9 cellular contexts compared by ENCODE assay signal in genomic region chr1:16677552-16678423, GRCh38. TPM values are rescaled to one million over a fixed set of nuclear protein-coding genes. Genes with fewer than 3 reads are reported as not detected.
DNase-seq lines count a peak whose midpoint lies in the region; ATAC-seq and TF ChIP-seq lines count a peak whose summit lies in the region.
"Had no signal": no experiment of that assay in that cellular context is flagged by ENCODE, and none has a peak within 500 bp of the region (broad histone marks: within the 10 kb centered on the region; RNA-seq: fewer than 3 reads in every experiment).

No MANE protein-coding gene starts in this region.

- no peak overlapping the region for H3K4me3 Mint-ChIP-seq in MCF 10A (ENCODE audit: unreplicated experiment)

- no TSS peak for BruUV-seq in MCF 10A (replicated peaks; lab: Mats Ljungman, UMichigan)

- ATAC-seq in GM21576 (IDR thresholded peaks at IDR 0.05; ENCODE audit: unreplicated experiment) = no peak

- POLR2A ChIA-PET in MCF 10A (lab: Yijun Ruan, JAX) = no interaction called here

- peaks cover 16% of the 10 kb centered on the region for H3K27me3 Mint-ChIP-seq in MCF 10A (ENCODE audit: insufficient read depth, unreplicated experiment)

- no peak overlapping the region for H3K4me3 ChIP-seq in breast epithelium
- H3K4me3 ChIP-seq: adrenal gland had no signal

- H3K9me3 Mint-ChIP-seq in MCF 10A (ENCODE audit: unreplicated experiment) = no peaks in the 10 kb centered on the region

- TF ChIP-seq CTCF in MCF 10A (IDR thresholded peaks at IDR 0.05; ENCODE audit: unreplicated experiment) (no peak), breast epithelium (IDR thresholded peaks at IDR 0.05) (no peak)

- DNase-seq in MCF 10A (ENCODE audit: unreplicated experiment) = peak; percentile 66
- DNase-seq in breast epithelium (ENCODE audit: low spot score in 2 of 2) = no peak
- peak; percentile 92 for DNase-seq in MV-4-11 (lab: John Stamatoyannopoulos, UW)
- peak; percentile 89 for DNase-seq in activated CD8-positive, alpha-beta memory T cell treated with anti-CD3 and anti-CD28 coated beads, Interleukin-2, amount 50 U/mL, for 48 hours
- peak; percentile 35 for DNase-seq in glomerular visceral epithelial cell (ENCODE audit: extremely low spot score)
- DNase-seq in stimulated activated CD4-positive, alpha-beta T cell treated with anti-CD3 and anti-CD28 coated beads, Interleukin-2, amount 100 ng/mL, for 48 hours = peak; percentile 46 to 75
- DNase-seq in NCI-H2196 treated with DMSO at 0.1 percent for 48 hours (lab: John Stamatoyannopoulos, UW; ENCODE audit: unreplicated experiment) = no peak

- intact Hi-C loops in MCF 10A (cut with micrococcal nuclease) = no loop called here
- intact Hi-C loops in breast epithelium (cut with DNase I; ENCODE audit: low total_unique reads) = no loop called here

- H3K36me3 ChIP-seq in breast epithelium = no peaks in the 10 kb centered on the region
- H3K36me3 ChIP-seq: adrenal gland had no signal

- peaks cover 5% of the 10 kb centered on the region for H3K4me1 Mint-ChIP-seq in MCF 10A (ENCODE audit: insufficient read depth, unreplicated experiment)

- no peaks in the 10 kb centered on the region for H3K27me3 ChIP-seq in breast epithelium
- H3K27me3 ChIP-seq: adrenal gland had no signal

- no peak overlapping the region for H3K27ac Mint-ChIP-seq in MCF 10A (ENCODE audit: low read depth, unreplicated experiment)

- no peaks in the 10 kb centered on the region for H3K9me3 ChIP-seq in breast epithelium
- H3K9me3 ChIP-seq: adrenal gland had no signal

- peaks cover 8% of the 10 kb centered on the region for H3K36me3 Mint-ChIP-seq in MCF 10A (ENCODE audit: insufficient read depth, unreplicated experiment)

- TF ChIP-seq POLR2A in breast epithelium (IDR thresholded peaks at IDR 0.05) = no peak

- no peak overlapping the region for H3K27ac ChIP-seq in breast epithelium
- H3K27ac ChIP-seq: adrenal gland had no signal

- CTCF ChIA-PET in MCF 10A (lab: Yijun Ruan, JAX) = no interaction called here

- H3K4me1 ChIP-seq in breast epithelium = no peaks in the 10 kb centered on the region
- H3K4me1 ChIP-seq: adrenal gland had no signal

RNA-seq across cellular contexts. Expression of gene RNU1-3, which starts 11.0 kb away (rescaled TPM):
- total RNA-seq in MCF 10A (2022) (1,539 and 1,606 TPM in 2 replicates), breast epithelium (under 1 TPM; under 0.01 TPM)

Comparison
In these comparisons a context has a peak if more than half of its experiments do, and no peak if none do; other contexts are left out.
1. DNase-seq: peak in MCF 10A (single experiment), MV-4-11 (single experiment), activated CD8-positive, alpha-beta memory T cell treated with anti-CD3 and anti-CD28 coated beads, Interleukin-2, amount 50 U/mL, for 48 hours (single experiment), glomerular visceral epithelial cell (single experiment) and stimulated activated CD4-positive, alpha-beta T cell treated with anti-CD3 and anti-CD28 coated beads, Interleukin-2, amount 100 ng/mL, for 48 hours (2 of 2); none in breast epithelium (0 of 2) and NCI-H2196 treated with DMSO at 0.1 percent for 48 hours (single experiment).
2. RNA of gene RNU1-3, which starts 11.0 kb away (total RNA-seq): 1,539 to 1,606 TPM in MCF 10A; under 0.01 TPM in breast epithelium; every median in the first group is over 1,000 times any median in the second.